In the genomic region with DNA sequence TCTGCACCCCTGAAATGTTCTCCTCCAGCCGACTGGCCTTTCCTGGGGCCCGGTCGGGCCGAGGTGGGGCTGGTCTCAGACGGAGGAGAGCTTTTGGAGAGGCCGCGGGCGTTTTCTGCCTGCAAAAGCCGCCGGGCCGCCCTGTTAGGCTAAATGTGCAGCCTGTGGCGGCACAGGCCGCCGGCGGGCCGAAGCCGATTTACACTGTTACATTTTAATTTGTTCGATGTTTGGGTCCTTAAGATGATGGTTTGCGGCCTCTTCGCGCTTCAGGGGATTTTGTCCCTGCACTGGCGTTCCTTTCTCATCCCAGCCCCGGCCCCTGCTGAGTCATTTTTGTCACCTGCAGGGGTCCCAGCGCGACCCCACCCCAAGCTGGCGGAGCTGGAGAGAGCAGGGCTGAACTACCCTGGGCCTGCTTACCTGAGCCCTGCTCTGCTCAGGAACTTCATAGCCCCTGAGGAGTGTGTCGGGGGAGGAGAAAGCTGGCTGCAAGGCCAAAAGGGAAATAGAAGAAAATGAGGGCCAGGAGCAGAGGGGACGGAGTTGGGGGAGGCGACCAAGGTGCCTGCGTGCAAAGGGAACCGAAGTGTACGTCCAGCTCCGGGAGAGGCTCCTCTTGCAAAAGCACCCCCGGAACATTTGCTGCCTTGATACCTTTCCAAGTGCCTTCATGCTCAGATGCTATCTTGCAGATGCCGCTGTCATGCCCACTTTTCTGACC, we compare ENCODE assay signal across 8 cellular contexts. TPM values are rescaled to one million over a fixed set of nuclear protein-coding genes. Genes with fewer than 3 reads are reported as not detected.
DNase-seq lines count a peak whose midpoint lies in the region; ATAC-seq and TF ChIP-seq lines count a peak whose summit lies in the region.

No MANE protein-coding gene starts in this region.

- ATAC-seq in HG02642 (IDR thresholded peaks at IDR 0.05; ENCODE audit: poor library complexity, unreplicated experiment) (peak; percentile 13), HG03039 (IDR thresholded peaks at IDR 0.05; ENCODE audit: unreplicated experiment) (no peak)
- ATAC-seq in stimulated activated memory B cell treated with anti-CD40 and anti-IgM and Interleukin-4, amounts not matched to agents 10 μg/mL and 1 μg/mL and 100 μg/mL, for 72 hours, result peak; percentile 16

- in situ Hi-C loops in brain microvascular endothelial cell (cut with HindIII; ENCODE audit: low pct_ligation_motif_present, low sequenced_read_pairs), result no loop called here

- peak overlapping the region; percentile 75 for H3K4me3 Mint-ChIP-seq in stimulated activated memory B cell treated with anti-CD40 and anti-IgM and Interleukin-4, amounts not matched to agents 10 μg/mL and 1 μg/mL and 100 μg/mL, for 72 hours

- DNase-seq in GM06990 (ENCODE audit: extremely low read depth, insufficient read length), result no peak
- peak; percentile 66 for DNase-seq in NOMO-1 treated with DMSO at 0.1 percent for 48 hours (lab: John Stamatoyannopoulos, UW; ENCODE audit: unreplicated experiment)
- no peak for DNase-seq in brain microvascular endothelial cell
- no peak for DNase-seq in kidney epithelial cell (ENCODE audit: low read depth)
- DNase-seq in H4 (ENCODE audit: low spot score), result no peak

- TF ChIP-seq CTCF in GM06990 (IDR thresholded peaks at IDR 0.05; ENCODE audit: insufficient read depth, low read length, poor library complexity, severe bottlenecking) (no peak), brain microvascular endothelial cell (IDR thresholded peaks at IDR 0.05; ENCODE audit: low read depth, low read length, missing control alignments) (no peak), kidney epithelial cell (IDR thresholded peaks at IDR 0.05; ENCODE audit: insufficient read depth, low read length, poor library complexity, severe bottlenecking) (no peak)

- peak overlapping the region; percentile 100 for H3K27ac Mint-ChIP-seq in stimulated activated memory B cell treated with anti-CD40 and anti-IgM and Interleukin-4, amounts not matched to agents 10 μg/mL and 1 μg/mL and 100 μg/mL, for 72 hours

- H3K27ac ChIP-seq in brain microvascular endothelial cell, result peak overlapping the region; percentile 61

- no peaks in the 10 kb centered on the region for H3K36me3 ChIP-seq in GM06990 (ENCODE audit: control insufficient read depth, insufficient read depth, low read length)
- no peaks in the 10 kb centered on the region for H3K36me3 ChIP-seq in brain microvascular endothelial cell (replicated peaks)
- H3K36me3 ChIP-seq in kidney epithelial cell (ENCODE audit: control insufficient read depth, insufficient read depth, low read length), result no peaks in the 10 kb centered on the region

- H3K27me3 Mint-ChIP-seq in stimulated activated memory B cell treated with anti-CD40 and anti-IgM and Interleukin-4, amounts not matched to agents 10 μg/mL and 1 μg/mL and 100 μg/mL, for 72 hours, result no peaks in the 10 kb centered on the region

- H3K36me3 Mint-ChIP-seq in stimulated activated memory B cell treated with anti-CD40 and anti-IgM and Interleukin-4, amounts not matched to agents 10 μg/mL and 1 μg/mL and 100 μg/mL, for 72 hours, result peaks cover 10% of the 10 kb centered on the region

- H3K4me1 Mint-ChIP-seq in stimulated activated memory B cell treated with anti-CD40 and anti-IgM and Interleukin-4, amounts not matched to agents 10 μg/mL and 1 μg/mL and 100 μg/mL, for 72 hours, result peaks cover 24% of the 10 kb centered on the region

- no peaks in the 10 kb centered on the region for H3K9me3 Mint-ChIP-seq in stimulated activated memory B cell treated with anti-CD40 and anti-IgM and Interleukin-4, amounts not matched to agents 10 μg/mL and 1 μg/mL and 100 μg/mL, for 72 hours

- H3K4me3 ChIP-seq in GM06990 (replicated peaks; ENCODE audit: low read depth, low read length) (peak overlapping the region; percentile 53), brain microvascular endothelial cell (ENCODE audit: low read depth, low read length) (peak overlapping the region; percentile 49), kidney epithelial cell (ENCODE audit: low read depth, low read length) (peak overlapping the region; percentile 32)

- H3K27me3 ChIP-seq in GM06990 (replicated peaks; ENCODE audit: control insufficient read depth, insufficient read depth, low read length), result no peaks in the 10 kb centered on the region; the same call in 1 of the 2 replicates
- peaks cover 7% of the 10 kb centered on the region for H3K27me3 ChIP-seq in brain microvascular endothelial cell (replicated peaks)
- peaks cover 10% of the 10 kb centered on the region for H3K27me3 ChIP-seq in kidney epithelial cell (ENCODE audit: control insufficient read depth, insufficient read depth, low read length)

RNA-seq across cellular contexts. Expression of a gene that starts 0.9 kb away (rescaled TPM):
- 77.4 and 80.6 TPM in 2 replicates for total RNA-seq in kidney epithelial cell
- 165 and 175 TPM in 2 replicates for total RNA-seq in H4 (2014; rRNA removed; shearing (Covaris generic))
